In the genomic region with DNA sequence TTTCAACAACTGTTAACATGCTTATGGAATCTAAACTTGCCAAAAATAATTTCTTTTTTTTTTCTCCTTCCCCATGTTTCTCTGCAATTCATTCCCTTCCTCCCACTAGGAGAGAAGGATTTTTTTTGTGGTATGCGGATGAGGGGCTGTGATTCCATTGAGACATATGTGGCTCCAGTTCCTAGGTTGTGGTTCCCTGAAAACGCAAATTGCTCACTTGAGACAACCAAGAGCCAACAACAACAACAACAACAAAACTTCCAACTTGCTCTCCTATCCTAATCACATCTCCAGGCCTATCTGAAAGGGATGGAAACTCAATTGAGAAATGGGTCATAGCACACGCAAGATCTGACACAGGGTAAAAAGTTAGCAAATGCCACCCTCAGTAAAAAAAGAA, we compare ENCODE assay signal across 1 cellular context.
TF ChIP-seq lines count a peak whose summit lies in the region.

No MANE protein-coding gene starts in this region.

TF ChIP-seq in WTC11, 78 proteins besides CTCF, POLR2A, EP300 and RAD21 (continued from another document):
- TF ChIP-seq, protein P1, sequence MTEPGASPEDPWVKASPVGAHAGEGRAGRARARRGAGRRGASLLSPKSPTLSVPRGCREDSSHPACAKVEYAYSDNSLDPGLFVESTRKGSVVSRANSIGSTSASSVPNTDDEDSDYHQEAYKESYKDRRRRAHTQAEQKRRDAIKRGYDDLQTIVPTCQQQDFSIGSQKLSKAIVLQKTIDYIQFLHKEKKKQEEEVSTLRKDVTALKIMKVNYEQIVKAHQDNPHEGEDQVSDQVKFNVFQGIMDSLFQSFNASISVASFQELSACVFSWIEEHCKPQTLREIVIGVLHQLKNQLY (CRISPR knock-in tag; IDR thresholded peaks at IDR 0.05), result no peak
- TF ChIP-seq, protein P2, sequence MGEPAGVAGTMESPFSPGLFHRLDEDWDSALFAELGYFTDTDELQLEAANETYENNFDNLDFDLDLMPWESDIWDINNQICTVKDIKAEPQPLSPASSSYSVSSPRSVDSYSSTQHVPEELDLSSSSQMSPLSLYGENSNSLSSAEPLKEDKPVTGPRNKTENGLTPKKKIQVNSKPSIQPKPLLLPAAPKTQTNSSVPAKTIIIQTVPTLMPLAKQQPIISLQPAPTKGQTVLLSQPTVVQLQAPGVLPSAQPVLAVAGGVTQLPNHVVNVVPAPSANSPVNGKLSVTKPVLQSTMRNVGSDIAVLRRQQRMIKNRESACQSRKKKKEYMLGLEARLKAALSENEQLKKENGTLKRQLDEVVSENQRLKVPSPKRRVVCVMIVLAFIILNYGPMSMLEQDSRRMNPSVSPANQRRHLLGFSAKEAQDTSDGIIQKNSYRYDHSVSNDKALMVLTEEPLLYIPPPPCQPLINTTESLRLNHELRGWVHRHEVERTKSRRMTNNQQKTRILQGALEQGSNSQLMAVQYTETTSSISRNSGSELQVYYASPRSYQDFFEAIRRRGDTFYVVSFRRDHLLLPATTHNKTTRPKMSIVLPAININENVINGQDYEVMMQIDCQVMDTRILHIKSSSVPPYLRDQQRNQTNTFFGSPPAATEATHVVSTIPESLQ (CRISPR knock-in tag; IDR thresholded peaks at IDR 0.05), result no peak
- TF ChIP-seq GABPB1 (CRISPR knock-in tag; IDR thresholded peaks at IDR 0.05), result no peak
TF ChIP-seq in WTC11: peak in this region for 0.
